3 cellular contexts compared by ENCODE assay signal in genomic region chr5:175997495-175997894, GRCh38. TPM values are rescaled to one million over a fixed set of nuclear protein-coding genes. Genes with fewer than 3 reads are reported as not detected.
DNase-seq lines count a peak whose midpoint lies in the region; ATAC-seq, FAIRE-seq and TF ChIP-seq lines count a peak whose summit lies in the region.
"Not testable (repeated sequence)": the region's sequence is repeated elsewhere in the genome, so short reads cannot be mapped to it uniquely, and the experiment has no call there.

No MANE protein-coding gene starts in this region.

- FAIRE-seq in HTR-8/SVneo (lab: Jason Lieb, UNC), result peak; percentile 72
- FAIRE-seq in pancreas (lab: Jason Lieb, UNC), result not testable (repeated sequence)

- not testable (repeated sequence) for DNase-seq in HTR-8/SVneo (ENCODE audit: insufficient read length, low spot score); body of pancreas; pancreas

- 80 to 90% methylated on average over 1 of the region's 4 CpGs for WGBS in body of pancreas, 2 donors
- 92% methylated on average over 1 of the region's 4 CpGs; no CpG with 5 or more reads in 1 of the 2 donors for WGBS in pancreas, 2 donors

- not testable (repeated sequence) for H3K4me1 ChIP-seq in body of pancreas, pancreas

- TF ChIP-seq POLR2A in body of pancreas (IDR thresholded peaks at IDR 0.05), result not testable (repeated sequence)

- H3K9me3 ChIP-seq in body of pancreas, pancreas: not testable (repeated sequence)

- not testable (repeated sequence) for H3K4me3 ChIP-seq in body of pancreas, pancreas

- not testable (repeated sequence) for TF ChIP-seq CTCF in body of pancreas (IDR thresholded peaks at IDR 0.05); pancreas (IDR thresholded peaks at IDR 0.05)

- not testable (repeated sequence) for H3K27ac ChIP-seq in body of pancreas, pancreas

- H3K36me3 ChIP-seq in body of pancreas (replicated peaks in 1 of 2; ENCODE audit: insufficient read depth in 1 of 2, low read depth in 2 of 2); pancreas: not testable (repeated sequence)

- H3K27me3 ChIP-seq in body of pancreas, pancreas: not testable (repeated sequence)

- intact Hi-C loops in body of pancreas (cut with DNase I); pancreas (cut with DNase I): not testable (repeated sequence)

- ATAC-seq in body of pancreas (peak; percentile 66), pancreas (peak; percentile 47 to 77 (median 63))

RNA-seq across cellular contexts. Expression of gene THOC3, which starts 29.4 kb away (rescaled TPM):
- 10 to 100 TPM; 18.9 to 26.0 TPM for total RNA-seq in body of pancreas
- total RNA-seq in pancreas, result 10 to 100 TPM in 4 of 6 donors, 1 to 10 TPM in 2; 7.2 to 20.5 (median 12.0) TPM
- polyA plus RNA-seq in pancreas, result 10 to 100 TPM in 1 of 2 donors, 1 to 10 TPM in 1; 4.2 to 14.3 TPM
